In the genomic region with DNA sequence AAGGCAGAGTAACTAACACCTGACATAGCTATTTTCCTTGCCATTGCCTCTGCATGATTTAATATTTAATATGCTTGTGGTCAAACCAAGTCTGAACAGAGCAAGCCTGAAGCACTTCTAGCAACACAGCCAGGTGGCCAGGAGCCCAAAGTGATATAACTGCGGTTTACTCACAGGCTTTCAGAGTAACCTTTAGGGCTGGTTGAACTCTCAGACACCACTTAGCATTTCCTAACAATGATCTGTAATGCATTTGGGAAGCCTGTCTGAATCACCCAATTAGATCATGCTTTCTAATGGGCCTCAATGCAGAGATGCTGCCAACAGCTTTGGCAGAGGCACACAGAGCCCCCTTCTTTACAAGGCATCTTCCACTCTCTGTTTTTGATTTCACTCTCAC, we compare ENCODE assay signal across 1 cellular context.
TF ChIP-seq lines count a peak whose summit lies in the region.

No MANE protein-coding gene starts in this region.

TF ChIP-seq in GM23338, 12 proteins besides CTCF, POLR2A, EP300 and RAD21 (continued from another document):
- TF ChIP-seq REST (IDR thresholded peaks at IDR 0.05; ENCODE audit: unreplicated experiment): no peak
- no peak for TF ChIP-seq ZNF331 (CRISPR knock-in tag; IDR thresholded peaks at IDR 0.05; ENCODE audit: low read depth)
